In genomic region chr7:7100432-7100849, GRCh38 we compare ENCODE assay signal across 1 cellular context.
A peak's percentile ranks its signal among the peaks of the same experiment; 100 is the strongest.
TF ChIP-seq lines count a peak whose summit lies in the region.

No MANE protein-coding gene starts in this region.

TF ChIP-seq in K562, 482 proteins besides CTCF, POLR2A, EP300 and RAD21 (continued from another document and continues in another):
- no peak for TF ChIP-seq ZBTB5 (IDR thresholded peaks at IDR 0.05)
- peak; percentile 68; the same call in 1 of the 2 replicates for TF ChIP-seq CHAMP1 (IDR thresholded peaks at IDR 0.05)
- no peak for TF ChIP-seq BRD4 (IDR thresholded peaks at IDR 0.05)
- TF ChIP-seq TARDBP (IDR thresholded peaks at IDR 0.05), result no peak
- peak; percentile 69 for TF ChIP-seq HMGN3 (IDR thresholded peaks at IDR 0.05; ENCODE audit: borderline replicate concordance, extremely low read depth, insufficient read length, low read depth, low read length)
- no peak for TF ChIP-seq ATF6 (CRISPR knock-in tag; IDR thresholded peaks at IDR 0.05)
- TF ChIP-seq RBM14 (IDR thresholded peaks at IDR 0.05; ENCODE audit: borderline replicate concordance, insufficient read depth, low read depth, low read length), result no peak
- TF ChIP-seq ZNF512 (tag; IDR thresholded peaks at IDR 0.05), result no peak
- no peak for TF ChIP-seq SRSF1 (IDR thresholded peaks at IDR 0.05; ENCODE audit: low read depth, low read length)
- no peak for TF ChIP-seq PTTG1 (tag; IDR thresholded peaks at IDR 0.05; ENCODE audit: low read depth)
- TF ChIP-seq SOX6 (IDR thresholded peaks at IDR 0.05), result peak; percentile 84
- no peak for TF ChIP-seq ZNF609 (CRISPR knock-in tag; IDR thresholded peaks at IDR 0.05; ENCODE audit: borderline replicate concordance)
- TF ChIP-seq PHB (CRISPR knock-in tag; IDR thresholded peaks at IDR 0.05), result no peak
- TF ChIP-seq PML (IDR thresholded peaks at IDR 0.05; ENCODE audit: low read length), result peak; percentile 91
- no peak for TF ChIP-seq ZHX1 (conservative IDR thresholded peaks at IDR 0.05; ENCODE audit: low read length)
- TF ChIP-seq BRD9 (IDR thresholded peaks at IDR 0.05; ENCODE audit: low read depth, partially characterized antibody), result no peak
- TF ChIP-seq NONO (IDR thresholded peaks at IDR 0.05; ENCODE audit: low read depth in 2 of 2, low read length in 1 of 2), result no peak
- TF ChIP-seq PKNOX1 (IDR thresholded peaks at IDR 0.05), result peak; percentile 68
- peak; percentile 98 for TF ChIP-seq FOXJ2 (tag; IDR thresholded peaks at IDR 0.05)
- TF ChIP-seq MBD1 (CRISPR knock-in tag; IDR thresholded peaks at IDR 0.05), result no peak
- TF ChIP-seq ZBTB43 (CRISPR knock-in tag; IDR thresholded peaks at IDR 0.05), result no peak
- peak; percentile 42; the same call in 1 of the 2 replicates for TF ChIP-seq JUN (IDR thresholded peaks at IDR 0.05; ENCODE audit: borderline replicate concordance, low read depth, low read length)
- TF ChIP-seq JUN (CRISPR knock-in tag; IDR thresholded peaks at IDR 0.05; ENCODE audit: borderline replicate concordance), result no peak
- no peak for TF ChIP-seq ZNF224 (CRISPR knock-in tag; IDR thresholded peaks at IDR 0.05)
- TF ChIP-seq NELFE (IDR thresholded peaks at IDR 0.05; ENCODE audit: insufficient read depth, insufficient read length), result no peak
